Comparison of ENCODE assay signal across 17 cellular contexts in the genomic region with DNA sequence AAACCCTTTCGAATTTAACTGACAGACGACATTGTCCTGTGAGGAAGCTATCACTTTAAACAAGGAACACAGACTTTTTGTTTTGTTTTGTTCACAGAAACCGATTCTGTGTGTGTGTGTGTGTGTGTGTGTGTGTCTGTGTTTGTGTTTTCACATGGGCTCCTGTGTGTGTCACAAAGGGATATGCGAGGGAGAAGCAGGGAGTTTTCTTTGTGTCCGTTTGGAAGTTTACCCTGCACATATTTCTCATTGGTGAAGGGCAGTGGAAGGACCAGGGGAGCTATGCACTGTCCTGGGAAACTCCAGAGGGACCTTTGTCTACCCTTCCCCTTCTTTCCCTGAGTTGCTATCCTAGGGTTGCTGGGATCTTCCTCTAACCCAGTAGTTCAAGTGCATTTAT. TPM values are rescaled to one million over a fixed set of nuclear protein-coding genes. Genes with fewer than 3 reads are reported as not detected.
DNase-seq lines count a peak whose midpoint lies in the region; ATAC-seq, FAIRE-seq and TF ChIP-seq lines count a peak whose summit lies in the region.
"Had no signal": no experiment of that assay in that cellular context is flagged by ENCODE, and none has a peak within 500 bp of the region (broad histone marks: within the 10 kb centered on the region; RNA-seq: fewer than 3 reads in every experiment).

No MANE protein-coding gene starts in this region.

- no peaks in the 10 kb centered on the region for H3K36me3 ChIP-seq in BE2C
- H3K36me3 ChIP-seq in PC-9 (ENCODE audit: low read depth): no peaks in the 10 kb centered on the region
- no peaks in the 10 kb centered on the region for H3K36me3 ChIP-seq in hepatocyte (replicated peaks; ENCODE audit: insufficient read depth, low read depth)
- no peaks in the 10 kb centered on the region for H3K36me3 ChIP-seq in right atrium auricular region
- H3K36me3 ChIP-seq: Peyer's patch had no signal

- H3K9me3 ChIP-seq in BE2C (no peaks in the 10 kb centered on the region), PC-9 (ENCODE audit: insufficient read depth, low read depth) (no peaks in the 10 kb centered on the region), hepatocyte (ENCODE audit: low read depth) (no peaks in the 10 kb centered on the region), right atrium auricular region (peaks cover 0 to 15% of the 10 kb centered on the region in 2 donors)

- H3K79me2 ChIP-seq in PC-9 (ENCODE audit: low read depth): no peaks in the 10 kb centered on the region
- no peaks in the 10 kb centered on the region for H3K79me2 ChIP-seq in hepatocyte

- peaks cover 6% of the 10 kb centered on the region for H3K27me3 ChIP-seq in BE2C
- no peaks in the 10 kb centered on the region for H3K27me3 ChIP-seq in PC-9 (ENCODE audit: insufficient read depth, low read depth)
- H3K27me3 ChIP-seq in hepatocyte: peaks cover 36% of the 10 kb centered on the region
- H3K27me3 ChIP-seq in right atrium auricular region: peaks cover 18 to 29% of the 10 kb centered on the region in 2 donors

- intact Hi-C loops in PC-9 (cut with micrococcal nuclease; ENCODE audit: unreplicated experiment): loop anchor here (2.0 to 10.0 kb wide), 4 partner anchors 58 to 600 kb away; a partner anchor contains a TSS

- CTCF ChIA-PET in PC-9 (lab: Charles Lee): interaction anchor here (0.6 to 1.0 kb wide), 3 partner anchors 14 to 202 kb away, joined by 3 to 15 read pairs (median 5); no protein-coding TSS in a partner anchor

- H3K27ac ChIP-seq in PC-9 (no peak overlapping the region), hepatocyte (no peak overlapping the region), right atrium auricular region (no peak overlapping the region)
- H3K27ac ChIP-seq: Peyer's patch had no signal

- H3K4me3 ChIP-seq in BE2C (ENCODE audit: low read depth, low read length) (peak overlapping the region; percentile 77), PC-9 (peak overlapping the region; percentile 84), hepatocyte (no peak overlapping the region), right atrium auricular region (no peak overlapping the region)
- H3K4me3 ChIP-seq: Peyer's patch had no signal

- H3K4me1 ChIP-seq in BE2C (no peaks in the 10 kb centered on the region), PC-9 (replicated peaks; ENCODE audit: insufficient read depth) (peaks cover 27% of the 10 kb centered on the region), hepatocyte (ENCODE audit: insufficient read depth) (no peaks in the 10 kb centered on the region), right atrium auricular region (no peaks in the 10 kb centered on the region)
- H3K4me1 ChIP-seq: Peyer's patch had no signal

- TF ChIP-seq POLR2A in H54 (IDR thresholded peaks at IDR 0.05; ENCODE audit: low read depth, low read length): no peak

- H3K9me2 ChIP-seq in PC-9 (ENCODE audit: insufficient read depth) (no peaks in the 10 kb centered on the region), hepatocyte (replicated peaks; ENCODE audit: insufficient read depth) (no peaks in the 10 kb centered on the region)

- WGBS in hepatocyte (ENCODE audit: low lambda C conversion rate, missing lambda C conversion rate): 43% methylated on average over 5 of the region's 5 CpGs

- TF ChIP-seq CTCF in BE2C (IDR thresholded peaks at IDR 0.05; ENCODE audit: low read depth, low read length): no peak
- no peak for TF ChIP-seq CTCF in PC-9 (conservative IDR thresholded peaks at IDR 0.05)
- TF ChIP-seq CTCF in hepatocyte (IDR thresholded peaks at IDR 0.05; ENCODE audit: poor library complexity): no peak
- no peak for TF ChIP-seq CTCF in right atrium auricular region (IDR thresholded peaks at IDR 0.05)

- ATAC-seq in GM18511 (IDR thresholded peaks at IDR 0.05; ENCODE audit: unreplicated experiment) (no peak), GM18873 (IDR thresholded peaks at IDR 0.05; ENCODE audit: low FRiP score, unreplicated experiment) (no peak)

- peaks cover 42% of the 10 kb centered on the region for H3F3A ChIP-seq in PC-9 (ENCODE audit: insufficient read depth, low read depth)

- H4K20me1 ChIP-seq in PC-9 (ENCODE audit: insufficient read depth) (no peaks in the 10 kb centered on the region), hepatocyte (ENCODE audit: insufficient read depth, poor library complexity, severe bottlenecking) (no peaks in the 10 kb centered on the region)

- H2AFZ ChIP-seq in PC-9 (peak overlapping the region; percentile 35; the same call in 1 of the 2 replicates), hepatocyte (no peak overlapping the region)

- FAIRE-seq in H54 (lab: Jason Lieb, UNC): peak; percentile 11

- BruUV-seq in PC-9 (replicated peaks; lab: Mats Ljungman, UMichigan): no TSS peak

- H3K4me2 ChIP-seq in PC-9: peak overlapping the region; percentile 99
- peak overlapping the region; percentile 87 for H3K4me2 ChIP-seq in hepatocyte

- POLR2A ChIA-PET in PC-9 (lab: Charles Lee; ENCODE audit: unreplicated experiment): interaction anchor here (0.6 kb wide), 1 partner anchor 513 kb away, joined by 4 read pairs; no protein-coding TSS in a partner anchor

- DNase-seq in BE2C (no peak), H54 (ENCODE audit: insufficient read length, low spot score) (no peak), PC-9 (no peak), hepatocyte (ENCODE audit: low spot score) (no peak), right atrium auricular region (ENCODE audit: low spot score) (no peak), DMS153 (lab: John Stamatoyannopoulos, UW) (no peak)
- DNase-seq: activated T-cell treated with anti-CD3 and anti-CD28 coated beads for 4 hours, NCI-H1417 treated with DMSO at 0.1 percent for 48 hours, Peyer's patch, substantia nigra, T-helper 2 cell had no signal

RNA-seq across cellular contexts. Expression of a gene that starts 17.7 kb away (rescaled TPM):
- not detected for polyA plus RNA-seq in BE2C (2012; ENCODE audit: insufficient read depth, insufficient read length, low read depth)
- total RNA-seq in PC-9 (2021): 0.26 TPM in 1 of 2 replicates, not detected in the other
- total RNA-seq in hepatocyte: 0.04 TPM in 1 of 2 replicates, not detected in the other
- polyA plus RNA-seq in hepatocyte: not detected in 2 replicates
- not detected for total RNA-seq in right atrium auricular region
- total RNA-seq: cerebellum, Daoy, Peyer's patch, pulmonary artery endothelial cell had no signal
- polyA plus RNA-seq: BJ had no signal

RNA-seq across cellular contexts. Expression of a gene that starts 46.9 kb away (rescaled TPM):
- not detected for polyA plus RNA-seq in BE2C (2012; ENCODE audit: insufficient read depth, insufficient read length, low read depth)
- 32.3 and 32.5 TPM in 2 replicates for total RNA-seq in PC-9 (2021)
- 9.9 and 11.2 TPM in 2 replicates for total RNA-seq in hepatocyte
- 11.7 and 19.4 TPM in 2 replicates for polyA plus RNA-seq in hepatocyte
- total RNA-seq in right atrium auricular region: 1 to 10 TPM in 1 of 2 donors, not detected in 1; 1.7 TPM
- total RNA-seq: cerebellum, pulmonary artery endothelial cell had no signal

Comparison
In these comparisons a context has a peak if more than half of its experiments do, and no peak if none do; other contexts are left out.
1. H3K4me3 ChIP-seq: peak in BE2C (single experiment) and PC-9 (single experiment); none in hepatocyte (single experiment) and right atrium auricular region (0 of 2).